1 cellular context compared by ENCODE assay signal in the genomic region with DNA sequence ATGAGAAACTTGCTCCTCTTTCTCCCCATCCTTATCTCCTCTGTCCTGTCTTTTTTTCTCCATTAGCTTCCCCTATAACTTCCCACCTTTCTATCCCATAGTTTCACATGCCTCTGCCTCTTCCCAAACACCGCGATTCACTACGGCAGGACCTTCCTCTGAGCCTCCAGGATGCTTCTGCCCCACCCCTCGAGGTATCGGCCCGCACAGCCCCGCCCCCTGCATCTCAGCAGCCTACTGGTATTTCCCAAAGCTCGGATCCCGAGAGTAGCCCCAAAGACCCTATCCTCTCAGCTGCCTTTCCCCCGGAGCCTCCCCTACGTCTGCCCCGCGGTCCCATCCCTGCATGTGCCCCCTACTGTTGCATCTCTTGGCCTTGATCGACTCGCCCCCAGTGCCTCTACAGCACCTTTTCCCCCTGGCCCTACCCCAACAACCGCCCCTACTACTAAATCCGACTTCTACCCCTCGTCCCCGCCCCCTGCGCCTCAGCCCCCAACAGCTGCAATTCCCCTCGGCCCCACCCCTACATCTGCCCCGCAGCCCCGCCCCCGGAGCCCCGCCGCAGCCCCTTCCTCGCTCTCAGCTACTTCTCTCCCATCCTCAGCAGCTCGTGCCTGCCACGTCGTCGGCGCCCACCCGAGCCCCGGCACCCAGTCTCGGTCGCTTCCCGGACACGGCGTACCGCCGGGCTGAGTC.
A peak's percentile ranks its signal among the peaks of the same experiment; 100 is the strongest.
TF ChIP-seq lines count a peak whose summit lies in the region.

No MANE protein-coding gene starts in this region.

TF ChIP-seq in GM12878, 131 proteins besides CTCF, POLR2A, EP300 and RAD21:
- TF ChIP-seq RCOR1 (conservative IDR thresholded peaks at IDR 0.05; ENCODE audit: low read depth, low read length) = no peak
- TF ChIP-seq, protein P1, sequence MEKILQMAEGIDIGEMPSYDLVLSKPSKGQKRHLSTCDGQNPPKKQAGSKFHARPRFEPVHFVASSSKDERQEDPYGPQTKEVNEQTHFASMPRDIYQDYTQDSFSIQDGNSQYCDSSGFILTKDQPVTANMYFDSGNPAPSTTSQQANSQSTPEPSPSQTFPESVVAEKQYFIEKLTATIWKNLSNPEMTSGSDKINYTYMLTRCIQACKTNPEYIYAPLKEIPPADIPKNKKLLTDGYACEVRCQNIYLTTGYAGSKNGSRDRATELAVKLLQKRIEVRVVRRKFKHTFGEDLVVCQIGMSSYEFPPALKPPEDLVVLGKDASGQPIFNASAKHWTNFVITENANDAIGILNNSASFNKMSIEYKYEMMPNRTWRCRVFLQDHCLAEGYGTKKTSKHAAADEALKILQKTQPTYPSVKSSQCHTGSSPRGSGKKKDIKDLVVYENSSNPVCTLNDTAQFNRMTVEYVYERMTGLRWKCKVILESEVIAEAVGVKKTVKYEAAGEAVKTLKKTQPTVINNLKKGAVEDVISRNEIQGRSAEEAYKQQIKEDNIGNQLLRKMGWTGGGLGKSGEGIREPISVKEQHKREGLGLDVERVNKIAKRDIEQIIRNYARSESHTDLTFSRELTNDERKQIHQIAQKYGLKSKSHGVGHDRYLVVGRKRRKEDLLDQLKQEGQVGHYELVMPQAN (conservative IDR thresholded peaks at IDR 0.05) = peak; percentile 35; the same call in 1 of the 2 replicates
- TF ChIP-seq ASH2L (IDR thresholded peaks at IDR 0.05; ENCODE audit: borderline replicate concordance, low read depth) = 0 out of 2 replicates have a peak, but pooled peaks have one; percentile 15
